In the genomic region with DNA sequence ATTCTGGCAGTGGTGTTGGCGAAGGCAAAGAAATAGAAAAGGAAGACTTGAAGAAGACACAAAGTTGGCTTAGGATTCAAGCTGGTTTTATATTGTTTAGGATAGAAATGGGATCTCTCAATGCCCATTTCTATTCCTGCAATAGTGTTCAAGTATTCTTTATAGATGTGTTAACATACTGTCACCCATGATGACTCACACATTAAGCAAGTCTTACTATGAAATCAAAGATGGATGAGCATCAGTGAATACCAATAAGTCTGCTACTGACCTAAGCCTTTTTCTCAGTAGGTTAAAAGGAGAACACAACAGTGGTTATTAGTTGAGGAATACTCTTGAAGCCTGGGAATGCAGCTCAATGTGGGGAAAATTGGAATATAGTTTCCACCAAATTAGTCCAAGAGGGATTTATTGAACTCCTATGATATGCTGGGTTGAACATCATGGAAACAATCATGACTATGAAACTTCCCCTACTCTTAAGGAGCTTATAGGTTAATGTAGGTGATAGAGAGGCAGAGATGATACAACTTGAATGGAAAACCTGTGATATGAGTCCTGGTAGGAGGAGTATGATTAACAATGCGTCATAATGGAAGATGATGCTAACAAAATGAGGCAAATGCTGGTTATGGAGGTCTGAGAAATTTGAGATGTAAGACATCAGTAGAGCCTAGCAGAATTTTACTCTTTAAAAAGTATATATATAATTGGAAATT, we compare ENCODE assay signal across 22 cellular contexts.
"Had no signal": no experiment of that assay in that cellular context is flagged by ENCODE, and none has a peak within 500 bp of the region (broad histone marks: within the 10 kb centered on the region; RNA-seq: fewer than 3 reads in every experiment).

No MANE protein-coding gene starts in this region.

- H3K27me3 Mint-ChIP-seq: activated CD4-positive, alpha-beta T cell treated with anti-CD3 and anti-CD28 coated beads, Interleukin-2, amount 10 ng/mL, durations not matched to agents 24 days and 14 days had no signal

- H3K4me1 Mint-ChIP-seq: activated CD4-positive, alpha-beta T cell treated with anti-CD3 and anti-CD28 coated beads, Interleukin-2, amount 10 ng/mL, durations not matched to agents 24 days and 14 days; naive B cell; stimulated activated naive B cell treated with anti-CD40 and anti-IgM and Interleukin-4, amounts not matched to agents 10 μg/mL and 1 μg/mL and 100 μg/mL, for 72 hours had no signal

- ATAC-seq: esophagus mucosa; heart right ventricle; mucosa of descending colon; SK-N-SH treated with all-trans-retinoic acid at 6 μM for 48 hours; stimulated activated naive B cell treated with anti-CD40 and anti-IgM and Interleukin-4, amounts not matched to agents 10 μg/mL and 1 μg/mL and 100 μg/mL, for 72 hours had no signal

- H3K36me3 ChIP-seq: brain microvascular endothelial cell, heart right ventricle, transverse colon, vagina had no signal

- H3K27ac ChIP-seq: brain microvascular endothelial cell, heart right ventricle, transverse colon, vagina had no signal

- H3K4me1 ChIP-seq: transverse colon, vagina had no signal

- H3K27me3 ChIP-seq: brain microvascular endothelial cell, heart right ventricle, transverse colon, vagina had no signal

- H3K4me3 Mint-ChIP-seq: activated CD4-positive, alpha-beta T cell treated with anti-CD3 and anti-CD28 coated beads, Interleukin-2, amount 10 ng/mL, durations not matched to agents 24 days and 14 days; memory B cell; naive B cell; neural crest cell; stimulated activated naive B cell treated with anti-CD40 and anti-IgM and Interleukin-4, amounts not matched to agents 10 μg/mL and 1 μg/mL and 100 μg/mL, for 72 hours had no signal

- H3K36me3 Mint-ChIP-seq: memory B cell; naive B cell; stimulated activated naive B cell treated with anti-CD40 and anti-IgM and Interleukin-4, amounts not matched to agents 10 μg/mL and 1 μg/mL and 100 μg/mL, for 72 hours had no signal

- H3K9me3 Mint-ChIP-seq: activated CD4-positive, alpha-beta T cell treated with anti-CD3 and anti-CD28 coated beads, Interleukin-2, amount 10 ng/mL, durations not matched to agents 24 days and 14 days; memory B cell had no signal

- H3K4me3 ChIP-seq: heart right ventricle, mucosa of descending colon, transverse colon, vagina had no signal

- H3K9me3 ChIP-seq: heart right ventricle, mucosa of descending colon, transverse colon, vagina had no signal

- H3K27ac Mint-ChIP-seq: activated CD4-positive, alpha-beta T cell treated with anti-CD3 and anti-CD28 coated beads, Interleukin-2, amount 10 ng/mL, durations not matched to agents 24 days and 14 days; memory B cell; stimulated activated naive B cell treated with anti-CD40 and anti-IgM and Interleukin-4, amounts not matched to agents 10 μg/mL and 1 μg/mL and 100 μg/mL, for 72 hours had no signal

- DNase-seq: activated CD4-positive, alpha-beta T cell treated with anti-CD3 and anti-CD28 coated beads, Interleukin-2, amount 10 ng/mL, durations not matched to agents 24 days and 14 days; activated CD4-positive, CD25-positive, alpha-beta regulatory T cell; activated CD8-positive, alpha-beta memory T cell treated with anti-CD3 and anti-CD28 coated beads for 24 hours; activated CD8-positive, alpha-beta memory T cell treated with anti-CD3 and anti-CD28 coated beads, Interleukin-2, amount 50 U/mL, for 48 hours; anterior cingulate cortex; brain microvascular endothelial cell; cerebellar nuclear complex; cortex of kidney; effector CD4-positive, alpha-beta T cell; heart right ventricle; kidney glomerular epithelial cell; mucosa of descending colon; naive B cell; stimulated activated naive B cell treated with anti-CD40 and anti-IgM and Interleukin-4, amounts not matched to agents 10 μg/mL and 1 μg/mL and 100 μg/mL, for 72 hours; T-helper 1 cell; T-helper 9 cell; transverse colon had no signal
